Comparison of ENCODE assay signal across 21 cellular contexts in the genomic region with DNA sequence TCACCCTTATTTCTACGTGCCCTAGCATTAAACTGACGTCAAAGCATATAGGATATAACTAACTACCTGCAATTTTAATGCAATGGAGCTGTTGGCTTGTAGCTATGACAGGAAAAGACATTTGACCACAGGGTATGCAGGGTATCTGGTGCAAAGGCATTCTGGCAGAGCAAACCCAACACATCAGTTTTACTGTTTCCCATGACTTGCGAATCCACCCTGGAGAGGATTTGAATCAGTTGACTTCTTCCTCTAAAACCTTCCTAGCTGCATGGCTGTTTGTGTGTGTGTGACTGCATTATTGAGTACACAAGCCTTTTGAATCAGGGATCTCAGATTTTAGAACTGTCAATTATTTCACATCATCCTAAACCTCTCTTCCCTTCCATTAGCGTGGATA. TPM values are rescaled to one million over a fixed set of nuclear protein-coding genes. Genes with fewer than 3 reads are reported as not detected.
DNase-seq lines count a peak whose midpoint lies in the region; ATAC-seq, FAIRE-seq and TF ChIP-seq lines count a peak whose summit lies in the region.
"Had no signal": no experiment of that assay in that cellular context is flagged by ENCODE, and none has a peak within 500 bp of the region (broad histone marks: within the 10 kb centered on the region; RNA-seq: fewer than 3 reads in every experiment).

No MANE protein-coding gene starts in this region.

- no peak for FAIRE-seq in urothelium cell line (lab: Jason Lieb, UNC)
- FAIRE-seq: bronchial epithelial cell had no signal

- H3K27me3 Mint-ChIP-seq in activated T-cell treated with anti-CD3 and anti-CD28 coated beads, Interleukin-2, amount 50 U/mL, for 24 hours = peaks cover 21% of the 10 kb centered on the region
- peaks cover 0 to 12% of the 10 kb centered on the region in 2 donors for H3K27me3 Mint-ChIP-seq in natural killer cell (ENCODE audit: low read depth in 2 of 2)
- H3K27me3 Mint-ChIP-seq: activated B cell treated with CpG ODN at 0.5 μM for 24 hours had no signal

- no peak overlapping the region for H3K4me3 Mint-ChIP-seq in activated T-cell treated with anti-CD3 and anti-CD28 coated beads, Interleukin-2, amount 50 U/mL, for 24 hours
- no peak overlapping the region for H3K4me3 Mint-ChIP-seq in natural killer cell
- H3K4me3 Mint-ChIP-seq: activated B cell treated with CpG ODN at 0.5 μM for 24 hours; activated CD8-positive, alpha-beta T cell treated with anti-CD3 and anti-CD28 coated beads, Interleukin-2, amount 10 ng/mL, durations not matched to agents 7 days and 5 days; activated T-cell treated with anti-CD3 and anti-CD28 coated beads, Interleukin-2, amount 50 U/mL, for 72 hours; CD4-positive, alpha-beta memory T cell had no signal

- intact Hi-C loops in natural killer cell (cut with micrococcal nuclease) = no loop called here

- H3K4me3 ChIP-seq in SJSA1 = no peak overlapping the region
- no peak overlapping the region for H3K4me3 ChIP-seq in fibroblast of the aortic adventitia (ENCODE audit: low read depth, low read length)
- H3K4me3 ChIP-seq: dorsolateral prefrontal cortex had no signal

- peak; percentile 63 for DNase-seq in A172 (ENCODE audit: low spot score)
- DNase-seq in GM03348 (ENCODE audit: low spot score) = peak; percentile 1
- DNase-seq in SJSA1 (ENCODE audit: low read depth in 1 of 2, low spot score in 2 of 2) = no peak
- peak; percentile 32 for DNase-seq in fibroblast of the aortic adventitia (ENCODE audit: low read depth)
- no peak for DNase-seq in NCI-H1417 (lab: John Stamatoyannopoulos, UW)
- no peak for DNase-seq in activated T-cell treated with anti-CD3 and anti-CD28 coated beads, Interleukin-2, amount 50 U/mL, for 24 hours
- no peak for DNase-seq in urothelium cell line (ENCODE audit: low spot score)
- no peak for DNase-seq in natural killer cell
- DNase-seq: activated B cell treated with CpG ODN at 0.5 μM for 24 hours; activated CD8-positive, alpha-beta T cell treated with anti-CD3 and anti-CD28 coated beads, Interleukin-2, amount 10 ng/mL, durations not matched to agents 7 days and 5 days; activated T-cell treated with anti-CD3 and anti-CD28 coated beads, Interleukin-2, amount 50 U/mL, for 72 hours; CD4-positive, alpha-beta memory T cell; dorsolateral prefrontal cortex; glutamatergic neuron; left ventricle myocardium superior; NCI-H1105 treated with DMSO at 0.1 percent for 48 hours; NCI-H526 treated with DMSO at 0.1 percent for 48 hours; retina; Right ventricle myocardium superior had no signal

- no peak overlapping the region for H3K27ac Mint-ChIP-seq in activated T-cell treated with anti-CD3 and anti-CD28 coated beads, Interleukin-2, amount 50 U/mL, for 24 hours
- H3K27ac Mint-ChIP-seq in natural killer cell = no peak overlapping the region
- H3K27ac Mint-ChIP-seq: activated B cell treated with CpG ODN at 0.5 μM for 24 hours; activated CD8-positive, alpha-beta T cell treated with anti-CD3 and anti-CD28 coated beads, Interleukin-2, amount 10 ng/mL, durations not matched to agents 7 days and 5 days; activated naive CD4-positive, alpha-beta T cell treated with anti-CD3 and anti-CD28 coated beads, Interleukin-2, amount 50 U/mL, for 72 hours had no signal

- peaks cover 41% of the 10 kb centered on the region for H3K4me1 ChIP-seq in SJSA1 (replicated peaks)

- H3K4me1 Mint-ChIP-seq in activated T-cell treated with anti-CD3 and anti-CD28 coated beads, Interleukin-2, amount 50 U/mL, for 24 hours (ENCODE audit: low read depth) = peaks cover 8% of the 10 kb centered on the region
- H3K4me1 Mint-ChIP-seq in natural killer cell = no peaks in the 10 kb centered on the region
- H3K4me1 Mint-ChIP-seq: activated B cell treated with CpG ODN at 0.5 μM for 24 hours had no signal

- TF ChIP-seq CTCF in fibroblast of the aortic adventitia (IDR thresholded peaks at IDR 0.05; ENCODE audit: insufficient read depth, low read length) (no peak), natural killer cell (IDR thresholded peaks at IDR 0.05) (no peak)

- no peak for ATAC-seq in natural killer cell
- ATAC-seq: activated CD8-positive, alpha-beta T cell treated with anti-CD3 and anti-CD28 coated beads, Interleukin-2, amount 10 ng/mL, durations not matched to agents 7 days and 5 days; activated naive CD4-positive, alpha-beta T cell treated with anti-CD3 and anti-CD28 coated beads, Interleukin-2, amount 50 U/mL, for 72 hours; left ventricle myocardium superior had no signal

- H3K36me3 Mint-ChIP-seq in activated T-cell treated with anti-CD3 and anti-CD28 coated beads, Interleukin-2, amount 50 U/mL, for 24 hours (ENCODE audit: low read depth) = no peaks in the 10 kb centered on the region
- H3K36me3 Mint-ChIP-seq in natural killer cell = no peaks in the 10 kb centered on the region
- H3K36me3 Mint-ChIP-seq: activated naive CD4-positive, alpha-beta T cell treated with anti-CD3 and anti-CD28 coated beads, Interleukin-2, amount 50 U/mL, for 72 hours; CD4-positive, alpha-beta memory T cell had no signal

- no peaks in the 10 kb centered on the region for H3K27me3 ChIP-seq in SJSA1 (replicated peaks)
- H3K27me3 ChIP-seq: dorsolateral prefrontal cortex had no signal

- no peaks in the 10 kb centered on the region for H3K9me3 Mint-ChIP-seq in activated T-cell treated with anti-CD3 and anti-CD28 coated beads, Interleukin-2, amount 50 U/mL, for 24 hours
- no peaks in the 10 kb centered on the region for H3K9me3 Mint-ChIP-seq in natural killer cell
- H3K9me3 Mint-ChIP-seq: activated B cell treated with CpG ODN at 0.5 μM for 24 hours; activated naive CD4-positive, alpha-beta T cell treated with anti-CD3 and anti-CD28 coated beads, Interleukin-2, amount 50 U/mL, for 72 hours; activated T-cell treated with anti-CD3 and anti-CD28 coated beads, Interleukin-2, amount 50 U/mL, for 72 hours had no signal

- no peaks in the 10 kb centered on the region for H3K9me3 ChIP-seq in SJSA1 (replicated peaks)

- no peaks in the 10 kb centered on the region for H3K36me3 ChIP-seq in SJSA1

- peak overlapping the region; percentile 94 for H3K27ac ChIP-seq in SJSA1
- H3K27ac ChIP-seq: dorsolateral prefrontal cortex had no signal

RNA-seq across cellular contexts. Expression of gene SYT14, which starts 41.7 kb away (rescaled TPM):
- total RNA-seq in A172 (2014; rRNA removed; shearing (Covaris generic)) = 11.7 and 11.8 TPM in 2 replicates
- total RNA-seq in SJSA1 (2014; rRNA removed; shearing (Covaris generic)) = 1.00 and 1.3 TPM in 2 replicates
- total RNA-seq in fibroblast of the aortic adventitia (ENCODE audit: low replicate concordance) (0.08 and 35.0 TPM in 2 replicates), natural killer cell (not detected)
- total RNA-seq: activated B cell treated with CpG ODN at 0.5 μM for 24 hours; activated CD8-positive, alpha-beta T cell treated with anti-CD3 and anti-CD28 coated beads, Interleukin-2, amount 10 ng/mL, durations not matched to agents 7 days and 5 days; activated naive CD4-positive, alpha-beta T cell treated with anti-CD3 and anti-CD28 coated beads, Interleukin-2, amount 50 U/mL, for 72 hours; activated T-cell treated with anti-CD3 and anti-CD28 coated beads, Interleukin-2, amount 50 U/mL, for 72 hours; bronchial epithelial cell; CD4-positive, alpha-beta memory T cell; left ventricle myocardium superior; Right ventricle myocardium superior had no signal

Comparison
In these comparisons a context has a peak if more than half of its experiments do, and no peak if none do; other contexts are left out.
1. DNase-seq: peak in A172 (single experiment), GM03348 (single experiment) and fibroblast of the aortic adventitia (single experiment); none in SJSA1 (0 of 2), NCI-H1417 (0 of 3), activated T-cell treated with anti-CD3 and anti-CD28 coated beads, Interleukin-2, amount 50 U/mL, for 24 hours (single experiment), urothelium cell line (single experiment) and natural killer cell (single experiment).